8 cellular contexts compared by ENCODE assay signal in genomic region chr2:167292430-167293171, GRCh38. TPM values are rescaled to one million over a fixed set of nuclear protein-coding genes. Genes with fewer than 3 reads are reported as not detected.
DNase-seq lines count a peak whose midpoint lies in the region; ATAC-seq and TF ChIP-seq lines count a peak whose summit lies in the region.

B3GALT1 (plus strand) TSS chr2:167293001.

- no peaks in the 10 kb centered on the region for H3K36me3 ChIP-seq in Caco-2 (ENCODE audit: control insufficient read depth, insufficient read depth, low read length)

- H3K4me3 ChIP-seq in Caco-2 (ENCODE audit: low read depth, low read length) (peak within 1 kb of the TSS; percentile 66), epithelial cell of proximal tubule (ENCODE audit: low read depth, low read length) (peak within 1 kb of the TSS; percentile 73)

- POLR2A ChIA-PET in Caco-2 (lab: Charles Lee): no interaction called here

- H3K27ac Mint-ChIP-seq in Caco-2 (ENCODE audit: unreplicated experiment) (no peak within 1 kb of the TSS), mesothelial cell of epicardium (peak within 1 kb of the TSS; percentile 71)
- H3K27ac Mint-ChIP-seq in stimulated activated effector memory CD8-positive, alpha-beta T cell treated with anti-CD3 and anti-CD28 coated beads, Interleukin-12 subunit alpha, Interleukin-12 subunit beta, amount 100 ng/mL, for 72 hours: no peak within 1 kb of the TSS

- H3K4me1 ChIP-seq in Caco-2: peaks cover 5% of the 10 kb centered on the region; the same call in 1 of the 2 replicates

- H3K27me3 Mint-ChIP-seq in Caco-2 (ENCODE audit: insufficient read depth, unreplicated experiment) (peaks cover 32% of the 10 kb centered on the region), mesothelial cell of epicardium (ENCODE audit: low read depth) (peaks cover 75% of the 10 kb centered on the region)

- no TSS peak for BruUV-seq in Caco-2 (replicated peaks; lab: Mats Ljungman, UMichigan)

- CTCF ChIA-PET in Caco-2 (lab: Charles Lee): no interaction called here

- no peaks in the 10 kb centered on the region for H3K36me3 Mint-ChIP-seq in Caco-2 (ENCODE audit: insufficient read depth, unreplicated experiment)
- H3K36me3 Mint-ChIP-seq in mesothelial cell of epicardium: no peaks in the 10 kb centered on the region
- H3K36me3 Mint-ChIP-seq in stimulated activated effector memory CD8-positive, alpha-beta T cell treated with anti-CD3 and anti-CD28 coated beads, Interleukin-12 subunit alpha, Interleukin-12 subunit beta, amount 100 ng/mL, for 72 hours: no peaks in the 10 kb centered on the region

- H3K4me3 Mint-ChIP-seq in Caco-2 (ENCODE audit: unreplicated experiment) (peak within 1 kb of the TSS; percentile 76), mesothelial cell of epicardium (peak within 1 kb of the TSS; percentile 73)
- H3K4me3 Mint-ChIP-seq in stimulated activated effector memory CD8-positive, alpha-beta T cell treated with anti-CD3 and anti-CD28 coated beads, Interleukin-12 subunit alpha, Interleukin-12 subunit beta, amount 100 ng/mL, for 72 hours: peak within 1 kb of the TSS; percentile 75

- DNase-seq in Caco-2 (peak; percentile 82 to 88), NCI-H526 treated with DMSO at 0.1 percent for 48 hours (lab: John Stamatoyannopoulos, UW) (peak; percentile 87), activated T-cell treated with anti-CD3 and anti-CD28 coated beads for 48 hours (ENCODE audit: low read depth) (peak; percentile 71), epithelial cell of proximal tubule (ENCODE audit: low read depth) (peak; percentile 33), mesothelial cell of epicardium (ENCODE audit: low spot score in 2 of 2, unreplicated experiment in 2 of 2) (peak; percentile 77 to 91)
- DNase-seq in stimulated activated effector memory CD8-positive, alpha-beta T cell treated with anti-CD3 and anti-CD28 coated beads, Interleukin-12 subunit alpha, Interleukin-12 subunit beta, amount 100 ng/mL, for 72 hours (ENCODE audit: low spot score in 2 of 2): peak in 1 of 2 donors; percentile 55

- H3K27me3 ChIP-seq in Caco-2 (replicated peaks; ENCODE audit: control insufficient read depth, insufficient read depth, low read length): peaks cover 1% of the 10 kb centered on the region; the same call in 1 of the 2 replicates

- intact Hi-C loops in Caco-2 (cut with micrococcal nuclease; ENCODE audit: unreplicated experiment): loop anchor here (2.0 kb wide), 2 partner anchors 146 to 826 kb away; no protein-coding TSS in a partner anchor

- no peaks in the 10 kb centered on the region for H3K9me3 ChIP-seq in Caco-2

- ATAC-seq in GM19463 (IDR thresholded peaks at IDR 0.05; ENCODE audit: unreplicated experiment): peak; percentile 98
- peak; percentile 99 for ATAC-seq in HG03558 (IDR thresholded peaks at IDR 0.05; ENCODE audit: extremely low read depth, unreplicated experiment)
- ATAC-seq in stimulated activated effector memory CD8-positive, alpha-beta T cell treated with anti-CD3 and anti-CD28 coated beads, Interleukin-12 subunit alpha, Interleukin-12 subunit beta, amount 100 ng/mL, for 72 hours: peak; percentile 93

- peaks cover 7% of the 10 kb centered on the region for H3K4me1 Mint-ChIP-seq in Caco-2 (ENCODE audit: low read depth, unreplicated experiment)
- peaks cover 14% of the 10 kb centered on the region for H3K4me1 Mint-ChIP-seq in mesothelial cell of epicardium
- peaks cover 16% of the 10 kb centered on the region for H3K4me1 Mint-ChIP-seq in stimulated activated effector memory CD8-positive, alpha-beta T cell treated with anti-CD3 and anti-CD28 coated beads, Interleukin-12 subunit alpha, Interleukin-12 subunit beta, amount 100 ng/mL, for 72 hours

- TF ChIP-seq CTCF in Caco-2 (IDR thresholded peaks at IDR 0.05; ENCODE audit: insufficient read depth in 1 of 2, low read depth in 1 of 2, low read length in 1 of 2, severe bottlenecking in 1 of 2, unreplicated experiment in 1 of 2) (peak; percentile 47 to 52), epithelial cell of proximal tubule (conservative IDR thresholded peaks at IDR 0.05; ENCODE audit: low read depth, low read length) (peak; percentile 31), mesothelial cell of epicardium (IDR thresholded peaks at IDR 0.05; ENCODE audit: unreplicated experiment) (no peak)

- H3K9me3 Mint-ChIP-seq in Caco-2 (ENCODE audit: unreplicated experiment) (no peaks in the 10 kb centered on the region), mesothelial cell of epicardium (no peaks in the 10 kb centered on the region)
- peaks cover 3% of the 10 kb centered on the region for H3K9me3 Mint-ChIP-seq in stimulated activated effector memory CD8-positive, alpha-beta T cell treated with anti-CD3 and anti-CD28 coated beads, Interleukin-12 subunit alpha, Interleukin-12 subunit beta, amount 100 ng/mL, for 72 hours

RNA-seq across cellular contexts. Expression of gene B3GALT1, which starts in this region (rescaled TPM):
- not detected in 2 replicates for total RNA-seq in Caco-2 (2022)
- total RNA-seq in epithelial cell of proximal tubule: 0.69 and 0.87 TPM in 2 replicates
- total RNA-seq in mesothelial cell of epicardium: 0.56 to 0.64 TPM (median 0.63 TPM) in 3 replicates

Comparison
In these comparisons a context has a peak if more than half of its experiments do, and no peak if none do; other contexts are left out.
1. Peak in DNase-seq and H3K4me3 ChIP-seq in Caco-2; RNA of the gene not detected or under 1 TPM.
2. Peak in DNase-seq and H3K4me3 ChIP-seq in epithelial cell of proximal tubule; RNA of the gene not detected or under 1 TPM.
3. Peak in DNase-seq in mesothelial cell of epicardium; RNA of the gene not detected or under 1 TPM.